ENCODE assay signal across 13 cellular contexts in the genomic region with DNA sequence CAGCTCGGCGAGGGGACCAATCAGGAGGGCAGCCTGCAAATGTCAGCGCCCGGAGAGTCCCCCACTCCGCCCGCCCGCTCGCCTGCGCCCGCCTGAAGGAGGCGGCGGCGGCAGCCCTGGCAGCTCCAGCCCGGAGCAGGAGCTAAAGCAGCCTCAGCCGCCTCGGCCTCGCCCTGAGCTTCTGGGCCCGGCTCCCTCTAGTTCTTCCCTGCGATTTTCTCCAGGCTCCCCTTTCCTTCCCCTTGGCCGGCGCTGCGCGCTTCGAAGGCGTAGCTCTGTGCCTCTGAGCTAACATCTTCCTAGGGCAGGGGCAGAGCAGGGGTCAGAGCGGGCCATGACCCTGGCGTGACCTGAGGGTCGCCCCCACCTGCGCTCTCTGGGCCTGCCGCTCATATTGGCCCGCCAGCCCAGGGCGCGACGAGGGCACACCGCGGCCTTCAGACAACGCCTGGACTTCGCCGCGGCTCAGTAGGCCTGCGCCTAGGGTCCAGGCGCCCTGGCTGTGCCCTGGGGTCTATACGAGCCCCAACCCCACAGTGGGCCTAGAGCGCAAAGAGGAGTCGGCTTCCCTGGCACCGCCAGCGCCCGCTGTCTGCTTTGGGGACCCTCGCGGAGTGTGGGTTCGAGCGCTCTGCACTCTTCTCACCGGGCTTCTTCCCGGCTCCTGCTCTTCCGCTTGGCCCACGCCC. TPM values are rescaled to one million over a fixed set of nuclear protein-coding genes. Genes with fewer than 3 reads are reported as not detected.
A peak's percentile ranks its signal among the peaks of the same experiment; 100 is the strongest.
DNase-seq lines count a peak whose midpoint lies in the region; ATAC-seq lines count a peak whose summit lies in the region.
"Had no signal": no experiment of that assay in that cellular context is flagged by ENCODE, and none has a peak within 500 bp of the region (broad histone marks: within the 10 kb centered on the region; RNA-seq: fewer than 3 reads in every experiment).

No MANE protein-coding gene starts in this region.

- no peak overlapping the region for H3K4me3 Mint-ChIP-seq in activated T-cell treated with anti-CD3 and anti-CD28 coated beads, Interleukin-2, amount 50 U/mL, for 24 hours
- H3K4me3 Mint-ChIP-seq in stimulated activated naive B cell treated with anti-CD40 and anti-IgM and Interleukin-4, amounts not matched to agents 10 μg/mL and 1 μg/mL and 100 μg/mL, for 72 hours, result no peak overlapping the region
- H3K4me3 Mint-ChIP-seq: activated CD4-positive, alpha-beta T cell treated with anti-CD3 and anti-CD28 coated beads, Interleukin-2, amount 10 ng/mL, durations not matched to agents 7 days and 5 days had no signal

- no peaks in the 10 kb centered on the region for H3K9me3 ChIP-seq in NT2/D1 (ENCODE audit: insufficient read depth, low read length)
- no peaks in the 10 kb centered on the region for H3K9me3 ChIP-seq in iPS DF 6.9 (ENCODE audit: control insufficient read depth, insufficient read depth, low read length)
- H3K9me3 ChIP-seq: pancreas, tibial nerve had no signal

- H3K4me3 ChIP-seq in NT2/D1 (ENCODE audit: insufficient read length, low read depth) (peak overlapping the region; percentile 34), iPS DF 6.9 (ENCODE audit: low read length) (peak overlapping the region; percentile 19; the same call in 1 of the 2 replicates)
- H3K4me3 ChIP-seq: pancreas, tibial nerve had no signal

- peaks cover 3% of the 10 kb centered on the region for H3K9me3 Mint-ChIP-seq in activated T-cell treated with anti-CD3 and anti-CD28 coated beads, Interleukin-2, amount 50 U/mL, for 24 hours
- H3K9me3 Mint-ChIP-seq in stimulated activated naive B cell treated with anti-CD40 and anti-IgM and Interleukin-4, amounts not matched to agents 10 μg/mL and 1 μg/mL and 100 μg/mL, for 72 hours, result peaks cover 8 to 9% of the 10 kb centered on the region in 2 donors

- ATAC-seq in stimulated activated naive B cell treated with anti-CD40 and anti-IgM and Interleukin-4, amounts not matched to agents 10 μg/mL and 1 μg/mL and 100 μg/mL, for 72 hours (replicated peaks), result no peak
- ATAC-seq in GM18867 (IDR thresholded peaks at IDR 0.05; ENCODE audit: unreplicated experiment), result no peak
- ATAC-seq: pancreas had no signal

- no peaks in the 10 kb centered on the region for H3K36me3 ChIP-seq in NT2/D1 (ENCODE audit: insufficient read depth, insufficient read length, low read length)
- no peaks in the 10 kb centered on the region for H3K36me3 ChIP-seq in iPS DF 6.9 (ENCODE audit: control insufficient read depth, insufficient read depth, low read length)
- H3K36me3 ChIP-seq: pancreas, tibial nerve had no signal

- no peak overlapping the region for H3K27ac ChIP-seq in iPS DF 6.9 (ENCODE audit: low read length)
- H3K27ac ChIP-seq: pancreas, tibial nerve had no signal

- WGBS in iPS DF 6.9 (ENCODE audit: insufficient coverage, insufficient read length), result no CpG with 5 or more reads among the region's 56 CpGs

- H3K4me1 Mint-ChIP-seq in activated T-cell treated with anti-CD3 and anti-CD28 coated beads, Interleukin-2, amount 50 U/mL, for 24 hours (ENCODE audit: low read depth), result peaks cover 26% of the 10 kb centered on the region
- H3K4me1 Mint-ChIP-seq in stimulated activated naive B cell treated with anti-CD40 and anti-IgM and Interleukin-4, amounts not matched to agents 10 μg/mL and 1 μg/mL and 100 μg/mL, for 72 hours, result peaks cover 14 to 23% of the 10 kb centered on the region in 2 donors

- H3K4me1 ChIP-seq in NT2/D1 (ENCODE audit: insufficient read depth, insufficient read length) (peaks cover 11% of the 10 kb centered on the region), iPS DF 6.9 (ENCODE audit: control insufficient read depth, insufficient read depth, low read length) (peaks cover 15% of the 10 kb centered on the region)
- H3K4me1 ChIP-seq: pancreas had no signal

- no peaks in the 10 kb centered on the region for H3K36me3 Mint-ChIP-seq in activated T-cell treated with anti-CD3 and anti-CD28 coated beads, Interleukin-2, amount 50 U/mL, for 24 hours (ENCODE audit: low read depth)
- peaks cover 15 to 19% of the 10 kb centered on the region in 2 donors for H3K36me3 Mint-ChIP-seq in stimulated activated naive B cell treated with anti-CD40 and anti-IgM and Interleukin-4, amounts not matched to agents 10 μg/mL and 1 μg/mL and 100 μg/mL, for 72 hours

- H3K27me3 Mint-ChIP-seq in activated T-cell treated with anti-CD3 and anti-CD28 coated beads, Interleukin-2, amount 50 U/mL, for 24 hours, result peaks cover 85% of the 10 kb centered on the region
- peaks cover 60 to 73% of the 10 kb centered on the region in 2 donors for H3K27me3 Mint-ChIP-seq in stimulated activated naive B cell treated with anti-CD40 and anti-IgM and Interleukin-4, amounts not matched to agents 10 μg/mL and 1 μg/mL and 100 μg/mL, for 72 hours

- H3K27me3 ChIP-seq in NT2/D1 (ENCODE audit: insufficient read depth, insufficient read length) (peaks cover 100% of the 10 kb centered on the region), iPS DF 6.9 (ENCODE audit: control insufficient read depth, insufficient read depth, low read length) (peaks cover 74% of the 10 kb centered on the region)

- DNase-seq in activated T-cell treated with anti-CD3 and anti-CD28 coated beads, Interleukin-2, amount 50 U/mL, for 24 hours, result peak; percentile 38
- no peak for DNase-seq in activated T-cell treated with anti-CD3 and anti-CD28 coated beads, Interleukin-2, amount 50 U/mL, for 1 hour
- peak; percentile 72 for DNase-seq in NT2/D1 (ENCODE audit: low read depth, low spot score)
- no peak for DNase-seq in iPS DF 6.9 (ENCODE audit: low read depth, low spot score)
- no peak for DNase-seq in stimulated activated naive B cell treated with anti-CD40 and anti-IgM and Interleukin-4, amounts not matched to agents 10 μg/mL and 1 μg/mL and 100 μg/mL, for 72 hours
- DNase-seq in SW 1271 (lab: John Stamatoyannopoulos, UW), result no peak
- no peak for DNase-seq in HT-29 (ENCODE audit: low spot score)
- DNase-seq: activated CD4-positive, alpha-beta T cell treated with anti-CD3 and anti-CD28 coated beads, Interleukin-2, amount 10 ng/mL, durations not matched to agents 7 days and 5 days; amniotic stem cell; pancreas had no signal

- no peak overlapping the region for H3K9ac ChIP-seq in NT2/D1 (ENCODE audit: insufficient read length, low read depth)

- H3K27ac Mint-ChIP-seq in activated T-cell treated with anti-CD3 and anti-CD28 coated beads, Interleukin-2, amount 50 U/mL, for 24 hours, result peak overlapping the region; percentile 16
- peak overlapping the region; percentile 81 for H3K27ac Mint-ChIP-seq in stimulated activated naive B cell treated with anti-CD40 and anti-IgM and Interleukin-4, amounts not matched to agents 10 μg/mL and 1 μg/mL and 100 μg/mL, for 72 hours
- H3K27ac Mint-ChIP-seq: activated CD4-positive, alpha-beta T cell treated with anti-CD3 and anti-CD28 coated beads, Interleukin-2, amount 10 ng/mL, durations not matched to agents 7 days and 5 days had no signal

RNA-seq across cellular contexts. Expression of gene OTP, which starts 0.4 kb away (rescaled TPM):
- not detected in 2 replicates for total RNA-seq in HT-29 (2014; rRNA removed; shearing (Covaris generic))
- total RNA-seq: activated CD4-positive, alpha-beta T cell treated with anti-CD3 and anti-CD28 coated beads, Interleukin-2, amount 10 ng/mL, durations not matched to agents 7 days and 5 days; HT1080; pancreas; tibial nerve had no signal

Comparison
In these comparisons a context has a peak if more than half of its experiments do, and no peak if none do; other contexts are left out.
1. DNase-seq: peak in activated T-cell treated with anti-CD3 and anti-CD28 coated beads, Interleukin-2, amount 50 U/mL, for 24 hours (single experiment) and NT2/D1 (single experiment); none in activated T-cell treated with anti-CD3 and anti-CD28 coated beads, Interleukin-2, amount 50 U/mL, for 1 hour (single experiment), iPS DF 6.9 (single experiment), stimulated activated naive B cell treated with anti-CD40 and anti-IgM and Interleukin-4, amounts not matched to agents 10 μg/mL and 1 μg/mL and 100 μg/mL, for 72 hours (single experiment), SW 1271 (0 of 2) and HT-29 (single experiment).